In genomic region chr21:25801217-25802015, GRCh38 we compare ENCODE assay signal across 8 cellular contexts.
DNase-seq lines count a peak whose midpoint lies in the region; ATAC-seq and TF ChIP-seq lines count a peak whose summit lies in the region.

No MANE protein-coding gene starts in this region.

- no peak overlapping the region for H3K27ac Mint-ChIP-seq in stimulated activated naive CD8-positive, alpha-beta T cell treated with anti-CD3 and anti-CD28 coated beads, Interleukin-15, Interleukin-2, amounts not matched to agents 100 ng/mL and 50 ng/mL, for 24 hours

- peaks cover 5% of the 10 kb centered on the region; the same call in 1 of the 2 replicates for H3K4me1 ChIP-seq in HUES48 (ENCODE audit: control insufficient read depth, insufficient read depth, low read length)

- H3K4me3 ChIP-seq in HUES48 (ENCODE audit: low read depth, low read length) = peak overlapping the region; percentile 22; the same call in 1 of the 2 replicates
- no peak overlapping the region for H3K4me3 ChIP-seq in neural cell (ENCODE audit: low read length)

- peaks cover 13% of the 10 kb centered on the region for H3K27me3 Mint-ChIP-seq in activated T-cell treated with anti-CD3 and anti-CD28 coated beads, Interleukin-2, amount 50 U/mL, for 4 hours (ENCODE audit: low read depth)
- peaks cover 15% of the 10 kb centered on the region for H3K27me3 Mint-ChIP-seq in stimulated activated naive CD8-positive, alpha-beta T cell treated with anti-CD3 and anti-CD28 coated beads, Interleukin-15, Interleukin-2, amounts not matched to agents 100 ng/mL and 50 ng/mL, for 24 hours

- no peaks in the 10 kb centered on the region for H3K9me3 Mint-ChIP-seq in activated T-cell treated with anti-CD3 and anti-CD28 coated beads, Interleukin-2, amount 50 U/mL, for 4 hours
- H3K9me3 Mint-ChIP-seq in stimulated activated naive CD8-positive, alpha-beta T cell treated with anti-CD3 and anti-CD28 coated beads, Interleukin-15, Interleukin-2, amounts not matched to agents 100 ng/mL and 50 ng/mL, for 24 hours = no peaks in the 10 kb centered on the region

- H4K20me1 ChIP-seq in neural cell (ENCODE audit: insufficient read depth) = no peaks in the 10 kb centered on the region

- TF ChIP-seq CTCF in neural cell (IDR thresholded peaks at IDR 0.05; ENCODE audit: poor library complexity, severe bottlenecking) = peak; percentile 58

- H3K4me2 ChIP-seq in neural cell (ENCODE audit: low read length) = no peak overlapping the region

- H3K79me2 ChIP-seq in neural cell (replicated peaks; ENCODE audit: insufficient read depth, low read length) = no peaks in the 10 kb centered on the region

- no peaks in the 10 kb centered on the region for H3K9me3 ChIP-seq in HUES48 (ENCODE audit: control insufficient read depth, insufficient read depth, low read length)
- H3K9me3 ChIP-seq in neural cell (ENCODE audit: low read length) = no peaks in the 10 kb centered on the region

- DNase-seq in DMS53 (lab: John Stamatoyannopoulos, UW) (peak; percentile 89), fibroblast of gingiva (ENCODE audit: low read depth) (peak; percentile 74)
- DNase-seq in activated T-cell treated with anti-CD3 and anti-CD28 coated beads, Interleukin-2, amount 50 U/mL, for 4 hours = peak; percentile 81

- H3K4me3 Mint-ChIP-seq in activated T-cell treated with anti-CD3 and anti-CD28 coated beads, Interleukin-2, amount 50 U/mL, for 4 hours = peak overlapping the region; percentile 20
- peak overlapping the region; percentile 21 for H3K4me3 Mint-ChIP-seq in stimulated activated naive CD8-positive, alpha-beta T cell treated with anti-CD3 and anti-CD28 coated beads, Interleukin-15, Interleukin-2, amounts not matched to agents 100 ng/mL and 50 ng/mL, for 24 hours

- H3K9ac ChIP-seq in HUES48 (ENCODE audit: low read depth, low read length) = no peak overlapping the region
- no peak overlapping the region for H3K9ac ChIP-seq in neural cell (ENCODE audit: low read length)

- no peaks in the 10 kb centered on the region for H3K27me3 ChIP-seq in HUES48 (ENCODE audit: control insufficient read depth, insufficient read depth, low read length)
- no peaks in the 10 kb centered on the region for H3K27me3 ChIP-seq in neural cell (ENCODE audit: insufficient read depth, low read depth, low read length)

- no peak for TF ChIP-seq EP300 in neural cell (conservative IDR thresholded peaks at IDR 0.05; ENCODE audit: poor library complexity, severe bottlenecking)

- no peak overlapping the region for H3K27ac ChIP-seq in HUES48 (ENCODE audit: low read depth, low read length)
- no peak overlapping the region for H3K27ac ChIP-seq in neural cell (ENCODE audit: low read length)

- no peaks in the 10 kb centered on the region for H3K9me2 ChIP-seq in neural cell (ENCODE audit: insufficient read depth, low read length)

- no peaks in the 10 kb centered on the region for H3F3A ChIP-seq in neural cell (ENCODE audit: insufficient read depth, low read length, poor library complexity, severe bottlenecking)

- no peaks in the 10 kb centered on the region for H3K36me3 Mint-ChIP-seq in activated T-cell treated with anti-CD3 and anti-CD28 coated beads, Interleukin-2, amount 50 U/mL, for 4 hours (ENCODE audit: insufficient read depth)
- H3K36me3 Mint-ChIP-seq in stimulated activated naive CD8-positive, alpha-beta T cell treated with anti-CD3 and anti-CD28 coated beads, Interleukin-15, Interleukin-2, amounts not matched to agents 100 ng/mL and 50 ng/mL, for 24 hours (ENCODE audit: low read depth) = no peaks in the 10 kb centered on the region

- TF ChIP-seq RAD21 in neural cell (conservative IDR thresholded peaks at IDR 0.05) = no peak

- peak; percentile 98 for ATAC-seq in GM21528 (IDR thresholded peaks at IDR 0.05; ENCODE audit: low FRiP score, unreplicated experiment)
- peak; percentile 100 for ATAC-seq in activated T-cell treated with anti-CD3 and anti-CD28 coated beads, Interleukin-2, amount 50 U/mL, for 4 hours

- H3K36me3 ChIP-seq in HUES48 (ENCODE audit: control insufficient read depth, insufficient read depth, low read length) = no peaks in the 10 kb centered on the region
- no peaks in the 10 kb centered on the region for H3K36me3 ChIP-seq in neural cell (ENCODE audit: insufficient read depth, low read length)

- no peak overlapping the region for H2AFZ ChIP-seq in neural cell (ENCODE audit: low read depth, low read length)

- peaks cover 6% of the 10 kb centered on the region for H3K4me1 Mint-ChIP-seq in activated T-cell treated with anti-CD3 and anti-CD28 coated beads, Interleukin-2, amount 50 U/mL, for 4 hours (ENCODE audit: low read depth)
- H3K4me1 Mint-ChIP-seq in stimulated activated naive CD8-positive, alpha-beta T cell treated with anti-CD3 and anti-CD28 coated beads, Interleukin-15, Interleukin-2, amounts not matched to agents 100 ng/mL and 50 ng/mL, for 24 hours (ENCODE audit: low read depth) = peaks cover 6% of the 10 kb centered on the region

TF ChIP-seq in PFSK-1, 5 proteins besides CTCF, POLR2A, EP300 and RAD21:
- no peak for TF ChIP-seq TAF1 (IDR thresholded peaks at IDR 0.05; ENCODE audit: borderline replicate concordance, insufficient read depth, low read length)
- peak; percentile 20 for TF ChIP-seq FOXP2 (optimal IDR thresholded peaks at IDR 0.05; ENCODE audit: borderline replicate concordance, extremely low read depth, extremely low read length, insufficient read depth)
- no peak for TF ChIP-seq POLR2AphosphoS5 (IDR thresholded peaks at IDR 0.05; ENCODE audit: low read depth, low read length)
- no peak for TF ChIP-seq SIN3A (IDR thresholded peaks at IDR 0.05; ENCODE audit: borderline replicate concordance, insufficient read depth, low read length)
- TF ChIP-seq, protein P1, sequence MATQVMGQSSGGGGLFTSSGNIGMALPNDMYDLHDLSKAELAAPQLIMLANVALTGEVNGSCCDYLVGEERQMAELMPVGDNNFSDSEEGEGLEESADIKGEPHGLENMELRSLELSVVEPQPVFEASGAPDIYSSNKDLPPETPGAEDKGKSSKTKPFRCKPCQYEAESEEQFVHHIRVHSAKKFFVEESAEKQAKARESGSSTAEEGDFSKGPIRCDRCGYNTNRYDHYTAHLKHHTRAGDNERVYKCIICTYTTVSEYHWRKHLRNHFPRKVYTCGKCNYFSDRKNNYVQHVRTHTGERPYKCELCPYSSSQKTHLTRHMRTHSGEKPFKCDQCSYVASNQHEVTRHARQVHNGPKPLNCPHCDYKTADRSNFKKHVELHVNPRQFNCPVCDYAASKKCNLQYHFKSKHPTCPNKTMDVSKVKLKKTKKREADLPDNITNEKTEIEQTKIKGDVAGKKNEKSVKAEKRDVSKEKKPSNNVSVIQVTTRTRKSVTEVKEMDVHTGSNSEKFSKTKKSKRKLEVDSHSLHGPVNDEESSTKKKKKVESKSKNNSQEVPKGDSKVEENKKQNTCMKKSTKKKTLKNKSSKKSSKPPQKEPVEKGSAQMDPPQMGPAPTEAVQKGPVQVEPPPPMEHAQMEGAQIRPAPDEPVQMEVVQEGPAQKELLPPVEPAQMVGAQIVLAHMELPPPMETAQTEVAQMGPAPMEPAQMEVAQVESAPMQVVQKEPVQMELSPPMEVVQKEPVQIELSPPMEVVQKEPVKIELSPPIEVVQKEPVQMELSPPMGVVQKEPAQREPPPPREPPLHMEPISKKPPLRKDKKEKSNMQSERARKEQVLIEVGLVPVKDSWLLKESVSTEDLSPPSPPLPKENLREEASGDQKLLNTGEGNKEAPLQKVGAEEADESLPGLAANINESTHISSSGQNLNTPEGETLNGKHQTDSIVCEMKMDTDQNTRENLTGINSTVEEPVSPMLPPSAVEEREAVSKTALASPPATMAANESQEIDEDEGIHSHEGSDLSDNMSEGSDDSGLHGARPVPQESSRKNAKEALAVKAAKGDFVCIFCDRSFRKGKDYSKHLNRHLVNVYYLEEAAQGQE (IDR thresholded peaks at IDR 0.05; ENCODE audit: insufficient read depth in 1 of 2, low read depth in 2 of 2, low read length in 2 of 2) = 0 out of 4 replicates have a peak, but pooled peaks of 1 of the 2 experiments have one; percentile 37

TF ChIP-seq in neural cell, 6 proteins besides CTCF, POLR2A, EP300 and RAD21:
- TF ChIP-seq EZH2 (IDR thresholded peaks at IDR 0.05; ENCODE audit: borderline replicate concordance, insufficient read depth, low read length, poor library complexity, severe bottlenecking) = no peak
- TF ChIP-seq TAF1 (IDR thresholded peaks at IDR 0.05; ENCODE audit: low read depth) = no peak
- TF ChIP-seq, protein P1 (IDR thresholded peaks at IDR 0.05; ENCODE audit: borderline replicate concordance) = no peak
- TF ChIP-seq POLR2AphosphoS5 (IDR thresholded peaks at IDR 0.05) = no peak
- TF ChIP-seq MXI1 (conservative IDR thresholded peaks at IDR 0.05; ENCODE audit: poor library complexity, severe bottlenecking) = no peak
- TF ChIP-seq SMC3 (conservative IDR thresholded peaks at IDR 0.05; ENCODE audit: poor library complexity) = no peak
TF ChIP-seq in neural cell: peak in this region for 0.
